ENCODE assay signal across 8 cellular contexts in the genomic region with DNA sequence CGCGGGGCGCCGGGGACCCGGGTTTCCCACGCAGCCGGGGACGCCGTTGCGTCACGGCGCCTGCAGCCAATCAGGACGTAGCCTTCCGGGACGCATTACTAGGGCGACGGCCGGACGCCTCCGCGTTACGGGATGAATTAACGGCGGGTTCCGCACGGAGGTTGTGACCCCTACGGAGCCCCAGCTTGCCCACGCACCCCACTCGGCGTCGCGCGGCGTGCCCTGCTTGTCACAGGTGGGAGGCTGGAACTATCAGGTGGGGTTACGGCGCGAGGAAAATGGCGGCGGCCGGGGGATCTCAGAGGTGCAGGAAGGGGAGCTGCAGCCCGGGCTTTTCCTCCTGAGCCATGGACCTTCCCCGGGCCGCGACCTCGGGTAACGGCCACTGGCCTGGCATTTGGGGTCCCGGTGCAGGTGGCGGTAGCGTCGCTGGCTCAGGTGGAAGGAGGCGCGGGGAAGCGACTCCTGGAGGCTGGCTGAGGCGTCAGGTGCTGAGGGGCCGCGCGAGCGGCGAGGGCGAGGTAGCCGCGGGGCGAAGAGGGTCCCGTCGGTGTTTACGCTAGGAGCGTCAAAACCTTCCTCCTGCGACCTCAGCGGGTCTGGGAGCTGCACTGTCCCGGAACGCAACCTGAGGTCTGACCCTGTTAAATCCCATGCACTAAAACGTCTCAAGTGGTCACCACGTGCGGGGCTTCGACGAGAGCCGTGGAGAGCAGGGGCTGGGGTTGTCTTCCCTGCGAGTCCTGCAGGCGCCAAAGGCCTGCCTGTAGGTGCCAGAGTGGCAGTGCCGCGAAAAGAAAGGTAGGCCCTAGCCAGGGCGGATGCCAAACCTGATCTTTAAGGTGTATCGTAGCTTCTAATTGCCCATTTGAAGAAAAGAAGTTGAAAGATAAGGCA. TPM values are rescaled to one million over a fixed set of nuclear protein-coding genes. Genes with fewer than 3 reads are reported as not detected.
DNase-seq lines count a peak whose midpoint lies in the region; ATAC-seq lines count a peak whose summit lies in the region.

TSS of gene LCLAT1 (plus strand) at position 98 of the 897 bp plus-strand sequence. CDS start 78,345 bp downstream, outside the sequence.

- H3K27ac Mint-ChIP-seq in activated CD8-positive, alpha-beta T cell treated with anti-CD3 and anti-CD28 coated beads, Interleukin-2, amount 10 ng/mL, durations not matched to agents 7 days and 5 days, result peak within 1 kb of the TSS; percentile 97

- H3K56ac ChIP-seq in mesendoderm (ENCODE audit: low read length), result peak within 1 kb of the TSS; percentile 98

- H4K5ac ChIP-seq in mesendoderm (ENCODE audit: low read length), result peak within 1 kb of the TSS; percentile 47

- DNase-seq in C1 segment of cervical spinal cord (lab: John Stamatoyannopoulos, UW), result peak in 13 of 14 donors; percentile 19 to 78 (median 53)
- peak; percentile 17 for DNase-seq in NCI-H748 treated with DMSO at 0.1 percent for 48 hours (lab: John Stamatoyannopoulos, UW)
- peak; percentile 86 for DNase-seq in activated CD8-positive, alpha-beta T cell treated with anti-CD3 and anti-CD28 coated beads, Interleukin-2, amount 10 ng/mL, durations not matched to agents 7 days and 5 days
- peak; percentile 79 to 86 (median 81) for DNase-seq in effector memory CD4-positive, alpha-beta T cell
- peak; percentile 81 for DNase-seq in mesendoderm
- peak; percentile 81 for DNase-seq in stimulated activated CD8-positive, alpha-beta memory T cell treated with anti-CD3 and anti-CD28 coated beads, Interleukin-12 subunit alpha, Interleukin-12 subunit beta, amount 100 ng/mL, for 4 hours (ENCODE audit: low read depth)

- H3K9me3 ChIP-seq in effector memory CD4-positive, alpha-beta T cell (ENCODE audit: control insufficient read depth, low read length), result no peaks in the 10 kb centered on the region

- no peak within 1 kb of the TSS for H2BK15ac ChIP-seq in mesendoderm (replicated peaks; ENCODE audit: low read depth)

- H2BK5ac ChIP-seq in mesendoderm (ENCODE audit: low read length), result peak within 1 kb of the TSS; percentile 48

- peaks cover 19% of the 10 kb centered on the region for H3K79me2 ChIP-seq in mesendoderm (ENCODE audit: control insufficient read depth, insufficient read depth, low read length)

- CTCF ChIA-PET in activated CD8-positive, alpha-beta T cell treated with anti-CD3 and anti-CD28 coated beads, Interleukin-2, amount 10 ng/mL, durations not matched to agents 7 days and 5 days (lab: Charles Lee), result interaction anchor here (0.9 to 4.0 kb wide), 13 partner anchors 9 to 283 kb away, joined by 3 to 22 read pairs (median 4); no protein-coding TSS in a partner anchor

- peaks cover 9% of the 10 kb centered on the region for H3K4me1 ChIP-seq in effector memory CD4-positive, alpha-beta T cell (ENCODE audit: control insufficient read depth, insufficient read depth, low read length, poor library complexity, severe bottlenecking)
- H3K4me1 ChIP-seq in mesendoderm (ENCODE audit: control insufficient read depth, low read depth, low read length), result peaks cover 4% of the 10 kb centered on the region

- H3K4me3 ChIP-seq in effector memory CD4-positive, alpha-beta T cell (ENCODE audit: insufficient read depth, low read depth, low read length, poor library complexity, severe bottlenecking), result peak within 1 kb of the TSS; percentile 86
- H3K4me3 ChIP-seq in mesendoderm (ENCODE audit: low read length), result peak within 1 kb of the TSS; percentile 84

- WGBS in mesendoderm (ENCODE audit: extremely low coverage, insufficient coverage, low lambda C conversion rate), result no CpG with 5 or more reads among the region's 83 CpGs

- H3K36me3 Mint-ChIP-seq in activated CD8-positive, alpha-beta T cell treated with anti-CD3 and anti-CD28 coated beads, Interleukin-2, amount 10 ng/mL, durations not matched to agents 7 days and 5 days (ENCODE audit: low read depth), result peaks cover 23% of the 10 kb centered on the region

- H3K4me2 ChIP-seq in mesendoderm (ENCODE audit: low read length), result peak within 1 kb of the TSS; percentile 94

- H3K36me3 ChIP-seq in effector memory CD4-positive, alpha-beta T cell (ENCODE audit: control insufficient read depth, insufficient read depth, low read length), result no peaks in the 10 kb centered on the region
- H3K36me3 ChIP-seq in mesendoderm (ENCODE audit: control insufficient read depth, insufficient read depth, low read length), result no peaks in the 10 kb centered on the region

- H3K79me1 ChIP-seq in mesendoderm (ENCODE audit: low read length), result peaks cover 16% of the 10 kb centered on the region

- H3K27me3 ChIP-seq in effector memory CD4-positive, alpha-beta T cell (replicated peaks; ENCODE audit: control insufficient read depth, insufficient read depth, low read length, poor library complexity, severe bottlenecking), result no peaks in the 10 kb centered on the region
- H3K27me3 ChIP-seq in mesendoderm (ENCODE audit: insufficient read depth, low read length, poor library complexity), result no peaks in the 10 kb centered on the region

- peak within 1 kb of the TSS; percentile 64 for H2AK5ac ChIP-seq in mesendoderm (ENCODE audit: low read length)

- no peaks in the 10 kb centered on the region for H3K27me3 Mint-ChIP-seq in activated CD8-positive, alpha-beta T cell treated with anti-CD3 and anti-CD28 coated beads, Interleukin-2, amount 10 ng/mL, durations not matched to agents 7 days and 5 days (ENCODE audit: low read depth)

- peak within 1 kb of the TSS; percentile 37 for H3K4ac ChIP-seq in mesendoderm (ENCODE audit: low read depth, low read length)

- H3K9me3 Mint-ChIP-seq in activated CD8-positive, alpha-beta T cell treated with anti-CD3 and anti-CD28 coated beads, Interleukin-2, amount 10 ng/mL, durations not matched to agents 7 days and 5 days (ENCODE audit: insufficient read depth), result no peaks in the 10 kb centered on the region

- H4K8ac ChIP-seq in mesendoderm (ENCODE audit: low read depth, low read length), result peak within 1 kb of the TSS; percentile 94

- POLR2A ChIA-PET in activated CD8-positive, alpha-beta T cell treated with anti-CD3 and anti-CD28 coated beads, Interleukin-2, amount 10 ng/mL, durations not matched to agents 7 days and 5 days (lab: Charles Lee), result interaction anchor here (0.9 to 4.2 kb wide), 7 partner anchors 26 to 215 kb away, joined by 3 to 24 read pairs (median 4); partner anchors contain the start of gene LBH

- H3K18ac ChIP-seq in mesendoderm (ENCODE audit: low read length), result peak within 1 kb of the TSS; percentile 56

- H3K27ac ChIP-seq in effector memory CD4-positive, alpha-beta T cell (ENCODE audit: insufficient read depth, low read length, poor library complexity, severe bottlenecking), result peak within 1 kb of the TSS; percentile 83
- H3K27ac ChIP-seq in mesendoderm (ENCODE audit: low read depth, low read length), result no peak within 1 kb of the TSS

- ATAC-seq in GM19043 (IDR thresholded peaks at IDR 0.05; ENCODE audit: low read depth, unreplicated experiment), result peak; percentile 93
- ATAC-seq in HG03342 (IDR thresholded peaks at IDR 0.05; ENCODE audit: unreplicated experiment), result peak; percentile 96
- ATAC-seq in activated CD8-positive, alpha-beta T cell treated with anti-CD3 and anti-CD28 coated beads, Interleukin-2, amount 10 ng/mL, durations not matched to agents 7 days and 5 days, result peak; percentile 95

- peak within 1 kb of the TSS; percentile 96 for H3K23ac ChIP-seq in mesendoderm (ENCODE audit: low read length)

- peaks cover 27% of the 10 kb centered on the region for H3K4me1 Mint-ChIP-seq in activated CD8-positive, alpha-beta T cell treated with anti-CD3 and anti-CD28 coated beads, Interleukin-2, amount 10 ng/mL, durations not matched to agents 7 days and 5 days (ENCODE audit: low read depth)

- H3K9ac ChIP-seq in mesendoderm (ENCODE audit: low read length), result peak within 1 kb of the TSS; percentile 87

- H2BK120ac ChIP-seq in mesendoderm (ENCODE audit: low read depth, low read length), result no peak within 1 kb of the TSS

- H3K4me3 Mint-ChIP-seq in activated CD8-positive, alpha-beta T cell treated with anti-CD3 and anti-CD28 coated beads, Interleukin-2, amount 10 ng/mL, durations not matched to agents 7 days and 5 days, result peak within 1 kb of the TSS; percentile 93

RNA-seq across cellular contexts. Expression of gene LCLAT1, which starts in this region (rescaled TPM):
- total RNA-seq in activated CD8-positive, alpha-beta T cell treated with anti-CD3 and anti-CD28 coated beads, Interleukin-2, amount 10 ng/mL, durations not matched to agents 7 days and 5 days, result 10 to 100 TPM; 25.1 to 25.3 TPM
- 9.6 TPM for polyA plus RNA-seq in mesendoderm (2013, experiment 1 of 2)
- 9.2 TPM for polyA plus RNA-seq in mesendoderm (2013, experiment 2 of 2)

Comparison
In these comparisons a context has a peak if more than half of its experiments do, and no peak if none do; other contexts are left out.
1. DNase-seq: peak in every context shown above with its lines; median percentile 86 in activated CD8-positive, alpha-beta T cell treated with anti-CD3 and anti-CD28 coated beads, Interleukin-2, amount 10 ng/mL, durations not matched to agents 7 days and 5 days; 81 in effector memory CD4-positive, alpha-beta T cell; 81 in mesendoderm; 81 in stimulated activated CD8-positive, alpha-beta memory T cell treated with anti-CD3 and anti-CD28 coated beads, Interleukin-12 subunit alpha, Interleukin-12 subunit beta, amount 100 ng/mL, for 4 hours; 53 in C1 segment of cervical spinal cord; 17 in NCI-H748 treated with DMSO at 0.1 percent for 48 hours.